ENCODE assay signal across 1 cellular context in genomic region chr17:77145635-77146632, GRCh38.
TF ChIP-seq lines count a peak whose summit lies in the region.

No MANE protein-coding gene starts in this region.

TF ChIP-seq in HepG2, 621 proteins besides CTCF, POLR2A, EP300 and RAD21 (continued from another document and continues in another):
- TF ChIP-seq, protein P1, sequence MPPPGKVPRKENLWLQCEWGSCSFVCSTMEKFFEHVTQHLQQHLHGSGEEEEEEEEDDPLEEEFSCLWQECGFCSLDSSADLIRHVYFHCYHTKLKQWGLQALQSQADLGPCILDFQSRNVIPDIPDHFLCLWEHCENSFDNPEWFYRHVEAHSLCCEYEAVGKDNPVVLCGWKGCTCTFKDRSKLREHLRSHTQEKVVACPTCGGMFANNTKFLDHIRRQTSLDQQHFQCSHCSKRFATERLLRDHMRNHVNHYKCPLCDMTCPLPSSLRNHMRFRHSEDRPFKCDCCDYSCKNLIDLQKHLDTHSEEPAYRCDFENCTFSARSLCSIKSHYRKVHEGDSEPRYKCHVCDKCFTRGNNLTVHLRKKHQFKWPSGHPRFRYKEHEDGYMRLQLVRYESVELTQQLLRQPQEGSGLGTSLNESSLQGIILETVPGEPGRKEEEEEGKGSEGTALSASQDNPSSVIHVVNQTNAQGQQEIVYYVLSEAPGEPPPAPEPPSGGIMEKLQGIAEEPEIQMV (CRISPR knock-in tag; IDR thresholded peaks at IDR 0.05; ENCODE audit: low read depth): peak; percentile 72; the same call in 1 of the 2 replicates
- TF ChIP-seq CHCHD3 (CRISPR knock-in tag; IDR thresholded peaks at IDR 0.05): no peak
- TF ChIP-seq, protein P2, sequence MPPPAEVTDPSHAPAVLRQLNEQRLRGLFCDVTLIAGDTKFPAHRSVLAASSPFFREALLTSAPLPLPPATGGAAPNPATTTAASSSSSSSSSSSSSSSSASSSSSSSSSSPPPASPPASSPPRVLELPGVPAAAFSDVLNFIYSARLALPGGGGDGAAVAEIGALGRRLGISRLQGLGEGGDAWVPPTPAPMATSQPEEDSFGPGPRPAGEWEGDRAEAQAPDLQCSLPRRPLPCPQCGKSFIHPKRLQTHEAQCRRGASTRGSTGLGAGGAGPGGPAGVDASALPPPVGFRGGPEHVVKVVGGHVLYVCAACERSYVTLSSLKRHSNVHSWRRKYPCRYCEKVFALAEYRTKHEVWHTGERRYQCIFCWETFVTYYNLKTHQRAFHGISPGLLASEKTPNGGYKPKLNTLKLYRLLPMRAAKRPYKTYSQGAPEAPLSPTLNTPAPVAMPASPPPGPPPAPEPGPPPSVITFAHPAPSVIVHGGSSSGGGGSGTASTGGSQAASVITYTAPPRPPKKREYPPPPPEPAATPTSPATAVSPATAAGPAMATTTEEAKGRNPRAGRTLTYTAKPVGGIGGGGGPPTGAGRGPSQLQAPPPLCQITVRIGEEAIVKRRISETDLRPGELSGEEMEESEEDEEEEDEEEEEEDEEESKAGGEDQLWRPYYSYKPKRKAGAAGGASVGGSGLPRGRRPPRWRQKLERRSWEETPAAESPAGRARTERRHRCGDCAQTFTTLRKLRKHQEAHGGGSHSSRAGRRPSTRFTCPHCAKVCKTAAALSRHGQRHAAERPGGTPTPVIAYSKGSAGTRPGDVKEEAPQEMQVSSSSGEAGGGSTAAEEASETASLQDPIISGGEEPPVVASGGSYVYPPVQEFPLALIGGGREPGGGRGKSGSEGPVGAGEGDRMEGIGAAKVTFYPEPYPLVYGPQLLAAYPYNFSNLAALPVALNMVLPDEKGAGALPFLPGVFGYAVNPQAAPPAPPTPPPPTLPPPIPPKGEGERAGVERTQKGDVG (CRISPR knock-in tag; IDR thresholded peaks at IDR 0.05; ENCODE audit: borderline replicate concordance): 0 out of 2 replicates have a peak, but pooled peaks have one; percentile 21
- TF ChIP-seq, protein P3, sequence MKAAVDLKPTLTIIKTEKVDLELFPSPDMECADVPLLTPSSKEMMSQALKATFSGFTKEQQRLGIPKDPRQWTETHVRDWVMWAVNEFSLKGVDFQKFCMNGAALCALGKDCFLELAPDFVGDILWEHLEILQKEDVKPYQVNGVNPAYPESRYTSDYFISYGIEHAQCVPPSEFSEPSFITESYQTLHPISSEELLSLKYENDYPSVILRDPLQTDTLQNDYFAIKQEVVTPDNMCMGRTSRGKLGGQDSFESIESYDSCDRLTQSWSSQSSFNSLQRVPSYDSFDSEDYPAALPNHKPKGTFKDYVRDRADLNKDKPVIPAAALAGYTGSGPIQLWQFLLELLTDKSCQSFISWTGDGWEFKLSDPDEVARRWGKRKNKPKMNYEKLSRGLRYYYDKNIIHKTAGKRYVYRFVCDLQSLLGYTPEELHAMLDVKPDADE (CRISPR knock-in tag; IDR thresholded peaks at IDR 0.05): no peak
- no peak for TF ChIP-seq ZNF296 (CRISPR knock-in tag; conservative IDR thresholded peaks at IDR 0.05)
- TF ChIP-seq, protein P4, sequence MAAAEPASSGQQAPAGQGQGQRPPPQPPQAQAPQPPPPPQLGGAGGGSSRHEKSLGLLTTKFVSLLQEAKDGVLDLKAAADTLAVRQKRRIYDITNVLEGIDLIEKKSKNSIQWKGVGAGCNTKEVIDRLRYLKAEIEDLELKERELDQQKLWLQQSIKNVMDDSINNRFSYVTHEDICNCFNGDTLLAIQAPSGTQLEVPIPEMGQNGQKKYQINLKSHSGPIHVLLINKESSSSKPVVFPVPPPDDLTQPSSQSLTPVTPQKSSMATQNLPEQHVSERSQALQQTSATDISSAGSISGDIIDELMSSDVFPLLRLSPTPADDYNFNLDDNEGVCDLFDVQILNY (CRISPR knock-in tag; conservative IDR thresholded peaks at IDR 0.05): no peak
- TF ChIP-seq KDM2A (CRISPR knock-in tag; IDR thresholded peaks at IDR 0.05; ENCODE audit: borderline replicate concordance, low read depth): peak; percentile 50; the same call in 1 of the 2 replicates
- TF ChIP-seq GZF1 (CRISPR knock-in tag; IDR thresholded peaks at IDR 0.05): no peak
- peak; percentile 87 for TF ChIP-seq SIX1 (CRISPR knock-in tag; IDR thresholded peaks at IDR 0.05; ENCODE audit: borderline replicate concordance)
- peak; percentile 89 for TF ChIP-seq ZNF766 (CRISPR knock-in tag; IDR thresholded peaks at IDR 0.05; ENCODE audit: borderline replicate concordance)
- no peak for TF ChIP-seq ZNF724P (CRISPR knock-in tag; IDR thresholded peaks at IDR 0.05; ENCODE audit: borderline replicate concordance)
- TF ChIP-seq SALL2 (CRISPR knock-in tag; IDR thresholded peaks at IDR 0.05): 0 out of 2 replicates have a peak, but pooled peaks have one; percentile 34
- no peak for TF ChIP-seq ZNF382 (CRISPR knock-in tag; IDR thresholded peaks at IDR 0.05; ENCODE audit: borderline replicate concordance)
- peak; percentile 43 for TF ChIP-seq STAG1 (CRISPR knock-in tag; IDR thresholded peaks at IDR 0.05)
- no peak for TF ChIP-seq CBX1 (IDR thresholded peaks at IDR 0.05; ENCODE audit: low read depth)
- no peak for TF ChIP-seq DNMT3B (CRISPR knock-in tag; conservative IDR thresholded peaks at IDR 0.05)
- no peak for TF ChIP-seq PCBP2 (optimal IDR thresholded peaks at IDR 0.05; ENCODE audit: low read depth, low read length, poor library complexity, severe bottlenecking)
- 0 out of 2 replicates have a peak, but pooled peaks have one; percentile 24 for TF ChIP-seq ZNF331 (CRISPR knock-in tag; IDR thresholded peaks at IDR 0.05)
- no peak for TF ChIP-seq ZSCAN22 (CRISPR knock-in tag; IDR thresholded peaks at IDR 0.05)
- no peak for TF ChIP-seq ZNF138 (CRISPR knock-in tag; IDR thresholded peaks at IDR 0.05; ENCODE audit: low read depth)
- TF ChIP-seq HNRNPUL1 (IDR thresholded peaks at IDR 0.05; ENCODE audit: low read depth, low read length): no peak
- peak; percentile 58; the same call in 1 of the 2 replicates for TF ChIP-seq SPEN (CRISPR knock-in tag; IDR thresholded peaks at IDR 0.05; ENCODE audit: low read depth)
- 0 out of 2 replicates have a peak, but pooled peaks have one; percentile 19 for TF ChIP-seq KDM6A (CRISPR knock-in tag; IDR thresholded peaks at IDR 0.05; ENCODE audit: low read depth)
- TF ChIP-seq KLF6 (CRISPR knock-in tag; IDR thresholded peaks at IDR 0.05): no peak
- no peak for TF ChIP-seq ZNF562 (CRISPR knock-in tag; IDR thresholded peaks at IDR 0.05; ENCODE audit: borderline replicate concordance)
- TF ChIP-seq ZNF513 (CRISPR knock-in tag; conservative IDR thresholded peaks at IDR 0.05): no peak
- peak; percentile 58; the same call in 1 of the 2 replicates for TF ChIP-seq ZNF598 (CRISPR knock-in tag; IDR thresholded peaks at IDR 0.05; ENCODE audit: borderline replicate concordance)
- TF ChIP-seq, protein P5, sequence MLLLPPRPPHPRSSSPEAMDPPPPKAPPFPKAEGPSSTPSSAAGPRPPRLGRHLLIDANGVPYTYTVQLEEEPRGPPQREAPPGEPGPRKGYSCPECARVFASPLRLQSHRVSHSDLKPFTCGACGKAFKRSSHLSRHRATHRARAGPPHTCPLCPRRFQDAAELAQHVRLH (CRISPR knock-in tag; IDR thresholded peaks at IDR 0.05; ENCODE audit: borderline replicate concordance, low read depth): peak; percentile 79; the same call in 1 of the 2 replicates
- no peak for TF ChIP-seq E2F1 (CRISPR knock-in tag; IDR thresholded peaks at IDR 0.05)
- no peak for TF ChIP-seq PHF20 (CRISPR knock-in tag; IDR thresholded peaks at IDR 0.05)
- TF ChIP-seq, protein P6, sequence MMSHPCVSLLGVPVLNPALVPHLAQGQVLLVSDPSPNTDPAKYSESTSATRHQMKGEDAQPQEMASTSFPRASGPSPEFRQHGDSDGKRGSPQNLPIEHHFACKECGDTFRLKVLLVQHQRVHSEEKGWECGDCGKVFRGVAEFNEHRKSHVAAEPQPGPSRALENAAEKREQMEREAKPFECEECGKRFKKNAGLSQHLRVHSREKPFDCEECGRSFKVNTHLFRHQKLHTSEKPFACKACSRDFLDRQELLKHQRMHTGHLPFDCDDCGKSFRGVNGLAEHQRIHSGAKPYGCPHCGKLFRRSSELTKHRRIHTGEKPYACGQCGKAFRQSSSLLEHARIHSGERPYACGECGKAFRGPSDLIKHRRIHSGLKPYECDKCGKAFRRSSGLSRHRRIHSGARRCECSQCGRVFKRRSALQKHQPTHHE (CRISPR knock-in tag; IDR thresholded peaks at IDR 0.05; ENCODE audit: borderline replicate concordance): peak; percentile 58; the same call in 1 of the 2 replicates
- TF ChIP-seq ARNT (IDR thresholded peaks at IDR 0.05): no peak
- 0 out of 2 replicates have a peak, but pooled peaks have one; percentile 33 for TF ChIP-seq WIZ (CRISPR knock-in tag; IDR thresholded peaks at IDR 0.05)
- TF ChIP-seq ZNF143 (CRISPR knock-in tag; IDR thresholded peaks at IDR 0.05): peak; percentile 36; the same call in 1 of the 2 replicates
- TF ChIP-seq ZNF784 (CRISPR knock-in tag; IDR thresholded peaks at IDR 0.05; ENCODE audit: borderline replicate concordance): peak; percentile 71
- no peak for TF ChIP-seq NFRKB (IDR thresholded peaks at IDR 0.05)
- no peak for TF ChIP-seq IRF1 (CRISPR knock-in tag; IDR thresholded peaks at IDR 0.05; ENCODE audit: low read depth)
- TF ChIP-seq HES4 (CRISPR knock-in tag; IDR thresholded peaks at IDR 0.05; ENCODE audit: borderline replicate concordance): peak; percentile 44; the same call in 1 of the 2 replicates
- no peak for TF ChIP-seq GTF3A (CRISPR knock-in tag; conservative IDR thresholded peaks at IDR 0.05)
- TF ChIP-seq YY1 (IDR thresholded peaks at IDR 0.05; ENCODE audit: insufficient read depth, insufficient replicate concordance, low read depth, low read length): no peak
- TF ChIP-seq ZSCAN31 (CRISPR knock-in tag; IDR thresholded peaks at IDR 0.05; ENCODE audit: low read depth): no peak
- no peak for TF ChIP-seq ZNF546 (CRISPR knock-in tag; conservative IDR thresholded peaks at IDR 0.05)
- no peak for TF ChIP-seq PAX8 (CRISPR knock-in tag; IDR thresholded peaks at IDR 0.05; ENCODE audit: borderline replicate concordance)
- TF ChIP-seq ZNF644 (CRISPR knock-in tag; IDR thresholded peaks at IDR 0.05; ENCODE audit: low read depth): 0 out of 2 replicates have a peak, but pooled peaks have one; percentile 15
- no peak for TF ChIP-seq JUNB (CRISPR knock-in tag; IDR thresholded peaks at IDR 0.05; ENCODE audit: borderline replicate concordance)
- TF ChIP-seq ZXDC (CRISPR knock-in tag; IDR thresholded peaks at IDR 0.05): no peak
- TF ChIP-seq ZNF614 (CRISPR knock-in tag; IDR thresholded peaks at IDR 0.05; ENCODE audit: borderline replicate concordance): peak; percentile 77
- TF ChIP-seq HNF4G (IDR thresholded peaks at IDR 0.05; ENCODE audit: borderline replicate concordance, low read depth, low read length): no peak
- TF ChIP-seq HNF4G (CRISPR knock-in tag; IDR thresholded peaks at IDR 0.05; ENCODE audit: borderline replicate concordance, low read depth): no peak
- TF ChIP-seq HDAC1 (CRISPR knock-in tag; IDR thresholded peaks at IDR 0.05): peak; percentile 61
- peak; percentile 45; the same call in 1 of the 2 replicates for TF ChIP-seq HDAC2 (CRISPR knock-in tag; IDR thresholded peaks at IDR 0.05)
- TF ChIP-seq, protein P7, sequence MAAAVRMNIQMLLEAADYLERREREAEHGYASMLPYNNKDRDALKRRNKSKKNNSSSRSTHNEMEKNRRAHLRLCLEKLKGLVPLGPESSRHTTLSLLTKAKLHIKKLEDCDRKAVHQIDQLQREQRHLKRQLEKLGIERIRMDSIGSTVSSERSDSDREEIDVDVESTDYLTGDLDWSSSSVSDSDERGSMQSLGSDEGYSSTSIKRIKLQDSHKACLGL (CRISPR knock-in tag; IDR thresholded peaks at IDR 0.05): peak; percentile 53; the same call in 1 of the 2 replicates
